11 cellular contexts compared by ENCODE assay signal in the genomic region with DNA sequence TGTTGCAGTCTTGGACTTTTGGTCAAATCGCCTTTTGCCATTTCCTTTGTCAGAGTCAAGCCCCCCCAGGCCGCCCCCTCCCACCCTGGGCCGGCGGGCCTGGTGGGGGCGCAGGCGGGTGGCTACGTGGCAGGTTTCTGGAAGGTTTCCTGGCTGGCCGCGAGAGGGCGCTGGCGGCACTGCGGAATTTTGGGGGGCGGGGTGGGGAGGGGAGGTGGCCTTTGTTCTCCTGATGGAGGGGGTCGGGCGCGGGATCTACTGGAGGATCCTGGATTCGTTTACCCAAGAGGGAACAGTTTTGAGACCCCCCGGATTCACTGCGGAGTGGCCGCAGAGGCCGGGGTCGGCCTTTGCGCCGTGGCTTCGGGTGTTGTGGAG. TPM values are rescaled to one million over a fixed set of nuclear protein-coding genes. Genes with fewer than 3 reads are reported as not detected.
A peak's percentile ranks its signal among the peaks of the same experiment; 100 is the strongest.
DNase-seq lines count a peak whose midpoint lies in the region; ATAC-seq, FAIRE-seq and TF ChIP-seq lines count a peak whose summit lies in the region.
"Had no signal": no experiment of that assay in that cellular context is flagged by ENCODE, and none has a peak within 500 bp of the region (broad histone marks: within the 10 kb centered on the region; RNA-seq: fewer than 3 reads in every experiment).

No MANE protein-coding gene starts in this region.

- peak; percentile 77 for TF ChIP-seq CTCF in BJ (IDR thresholded peaks at IDR 0.05; ENCODE audit: insufficient read depth, low read depth, low read length)
- TF ChIP-seq CTCF in PC-3 (conservative IDR thresholded peaks at IDR 0.05; ENCODE audit: low read depth, low read length) = peak; percentile 52; the same call in 1 of the 2 replicates
- TF ChIP-seq CTCF in esophagus muscularis mucosa (IDR thresholded peaks at IDR 0.05) = peak in 1 of 3 experiments; percentile 38
- no peak for TF ChIP-seq CTCF in psoas muscle (IDR thresholded peaks at IDR 0.05)
- TF ChIP-seq CTCF in PC-9 (conservative IDR thresholded peaks at IDR 0.05) = no peak
- no peak for TF ChIP-seq CTCF in hepatocyte (IDR thresholded peaks at IDR 0.05; ENCODE audit: poor library complexity)

- H3K36me3 ChIP-seq in BJ (ENCODE audit: control insufficient read depth, insufficient read depth, low read length) = peaks cover 5% of the 10 kb centered on the region
- no peaks in the 10 kb centered on the region for H3K36me3 ChIP-seq in PC-3 (ENCODE audit: low read depth, low read length)
- H3K36me3 ChIP-seq in esophagus muscularis mucosa = no peaks in the 10 kb centered on the region
- no peaks in the 10 kb centered on the region for H3K36me3 ChIP-seq in psoas muscle (ENCODE audit: insufficient read depth in 1 of 2, low read depth in 1 of 2)
- no peaks in the 10 kb centered on the region for H3K36me3 ChIP-seq in PC-9 (ENCODE audit: low read depth)
- H3K36me3 ChIP-seq in hepatocyte (replicated peaks; ENCODE audit: insufficient read depth, low read depth) = no peaks in the 10 kb centered on the region

- no peak overlapping the region for H2AFZ ChIP-seq in PC-3 (ENCODE audit: low read length)
- no peak overlapping the region for H2AFZ ChIP-seq in PC-9
- no peak overlapping the region for H2AFZ ChIP-seq in hepatocyte
- H2AFZ ChIP-seq: parathyroid adenoma had no signal

- ATAC-seq in PC-3 (no peak), psoas muscle (no peak), HG02981 (IDR thresholded peaks at IDR 0.05; ENCODE audit: unreplicated experiment) (no peak)

- H3K27me3 ChIP-seq in BJ (ENCODE audit: control insufficient read depth, insufficient read depth, low read length) (no peaks in the 10 kb centered on the region), PC-3 (ENCODE audit: low read length) (no peaks in the 10 kb centered on the region), esophagus muscularis mucosa (peaks cover 0 to 61% (median 18%) of the 10 kb centered on the region in 4 donors), psoas muscle (ENCODE audit: insufficient read depth in 3 of 3, low read length in 2 of 3) (peaks cover 0 to 63% (median 26%) of the 10 kb centered on the region in 3 donors), PC-9 (ENCODE audit: insufficient read depth, low read depth) (peaks cover 32% of the 10 kb centered on the region), hepatocyte (no peaks in the 10 kb centered on the region)

- WGBS in esophagus muscularis mucosa = 67% methylated on average over 9 of the region's 25 CpGs
- 42 to 60% (median 49%) methylated on average over 25 of the region's 25 CpGs for WGBS in psoas muscle, 3 donors
- 97% methylated on average over 13 of the region's 25 CpGs for WGBS in hepatocyte (ENCODE audit: low lambda C conversion rate, missing lambda C conversion rate)

- CTCF ChIA-PET in BJ (lab: Yijun Ruan, JAX) (interaction anchor here (0.7 to 1.0 kb wide), 2 partner anchors 38 to 168 kb away, joined by 3 read pairs; no protein-coding TSS in a partner anchor), PC-3 (lab: Charles Lee) (no interaction called here), PC-9 (lab: Charles Lee) (no interaction called here)

- H3K9me2 ChIP-seq in PC-3 (replicated peaks; ENCODE audit: low read length) = no peaks in the 10 kb centered on the region
- no peaks in the 10 kb centered on the region for H3K9me2 ChIP-seq in PC-9 (ENCODE audit: insufficient read depth)
- no peaks in the 10 kb centered on the region for H3K9me2 ChIP-seq in hepatocyte (replicated peaks; ENCODE audit: insufficient read depth)

- H3K27ac ChIP-seq in PC-3 (ENCODE audit: low read length) (no peak overlapping the region), esophagus muscularis mucosa (replicated peaks in 1 of 4) (peak overlapping the region in 1 of 4 donors; percentile 53), psoas muscle (no peak overlapping the region), PC-9 (no peak overlapping the region), hepatocyte (no peak overlapping the region)
- H3K27ac ChIP-seq: parathyroid adenoma had no signal

- no peaks in the 10 kb centered on the region for H3F3A ChIP-seq in PC-3 (ENCODE audit: low read length, unreplicated experiment)
- H3F3A ChIP-seq in PC-9 (ENCODE audit: insufficient read depth, low read depth) = no peaks in the 10 kb centered on the region

- BruUV-seq in PC-3 (replicated peaks; lab: Mats Ljungman, UMichigan) (no TSS peak), PC-9 (replicated peaks; lab: Mats Ljungman, UMichigan) (no TSS peak)

- intact Hi-C loops in PC-3 (cut with micrococcal nuclease) = no loop called here
- intact Hi-C loops in esophagus muscularis mucosa (cut with DNase I) = no loop called here
- intact Hi-C loops in psoas muscle (cut with DNase I) = no loop called here
- intact Hi-C loops in PC-9 (cut with micrococcal nuclease; ENCODE audit: unreplicated experiment) = no loop called here

- H3K79me2 ChIP-seq in PC-3 (ENCODE audit: low read length) (no peaks in the 10 kb centered on the region), PC-9 (ENCODE audit: low read depth) (no peaks in the 10 kb centered on the region), hepatocyte (no peaks in the 10 kb centered on the region)
- H3K79me2 ChIP-seq: parathyroid adenoma had no signal

- no peak for TF ChIP-seq EP300 in esophagus muscularis mucosa (IDR thresholded peaks at IDR 0.05)

- DNase-seq in BJ (ENCODE audit: low read depth) (no peak), PC-3 (no peak), esophagus muscularis mucosa (ENCODE audit: extremely low spot score) (no peak), psoas muscle (no peak), PC-9 (no peak), HTR-8/SVneo (ENCODE audit: insufficient read length, low spot score) (no peak), hepatocyte (ENCODE audit: low spot score) (no peak)
- DNase-seq: activated CD4-positive, CD25-positive, alpha-beta regulatory T cell treated with anti-CD3 and anti-CD28 coated beads, Interleukin-2, amount 50 U/mL, for 72 hours; DMS 273 treated with DMSO at 0.1 percent for 48 hours had no signal

- TF ChIP-seq POLR2A in esophagus muscularis mucosa (IDR thresholded peaks at IDR 0.05; ENCODE audit: low read depth) = no peak

- no peak for FAIRE-seq in HTR-8/SVneo (lab: Jason Lieb, UNC)

- H3K9ac ChIP-seq in PC-3 (ENCODE audit: low read length) = no peak overlapping the region
- H3K9ac ChIP-seq: parathyroid adenoma had no signal

- POLR2A ChIA-PET in BJ (lab: Charles Lee) = interaction anchor here (1.3 kb wide), 1 partner anchor 149 kb away, joined by 13 read pairs; no protein-coding TSS in a partner anchor
- POLR2A ChIA-PET in PC-3 (lab: Charles Lee; ENCODE audit: unreplicated experiment) = no interaction called here
- POLR2A ChIA-PET in PC-9 (lab: Charles Lee; ENCODE audit: unreplicated experiment) = no interaction called here

- no peaks in the 10 kb centered on the region for H3K4me1 ChIP-seq in PC-3 (ENCODE audit: insufficient read depth, low read length)
- peaks cover 0 to 12% (median 0%) of the 10 kb centered on the region in 4 donors for H3K4me1 ChIP-seq in esophagus muscularis mucosa
- no peaks in the 10 kb centered on the region for H3K4me1 ChIP-seq in psoas muscle
- no peaks in the 10 kb centered on the region for H3K4me1 ChIP-seq in PC-9 (replicated peaks; ENCODE audit: insufficient read depth)
- peaks cover 20% of the 10 kb centered on the region for H3K4me1 ChIP-seq in hepatocyte (ENCODE audit: insufficient read depth)
- H3K4me1 ChIP-seq: parathyroid adenoma had no signal

- H3K9me3 ChIP-seq in PC-3 (ENCODE audit: low read length) (no peaks in the 10 kb centered on the region), esophagus muscularis mucosa (peaks cover 0 to 14% (median 4%) of the 10 kb centered on the region in 4 donors), psoas muscle (no peaks in the 10 kb centered on the region), PC-9 (ENCODE audit: insufficient read depth, low read depth) (no peaks in the 10 kb centered on the region), hepatocyte (ENCODE audit: low read depth) (no peaks in the 10 kb centered on the region)

- H3K4me2 ChIP-seq in PC-3 (ENCODE audit: low read length) = no peak overlapping the region
- H3K4me2 ChIP-seq in PC-9 = no peak overlapping the region
- H3K4me2 ChIP-seq in hepatocyte = no peak overlapping the region

- H4K20me1 ChIP-seq in PC-3 (ENCODE audit: low read length) = no peaks in the 10 kb centered on the region
- H4K20me1 ChIP-seq in PC-9 (ENCODE audit: insufficient read depth) = no peaks in the 10 kb centered on the region
- H4K20me1 ChIP-seq in hepatocyte (ENCODE audit: insufficient read depth, poor library complexity, severe bottlenecking) = no peaks in the 10 kb centered on the region

- H3K4me3 ChIP-seq in BJ (ENCODE audit: low read depth, low read length) = peak overlapping the region; percentile 82
- H3K4me3 ChIP-seq in PC-3 (ENCODE audit: low read length) = no peak overlapping the region
- peak overlapping the region; percentile 37 to 54 (median 43) for H3K4me3 ChIP-seq in esophagus muscularis mucosa
- peak overlapping the region; percentile 46 for H3K4me3 ChIP-seq in psoas muscle
- H3K4me3 ChIP-seq in PC-9 = no peak overlapping the region
- H3K4me3 ChIP-seq in hepatocyte = no peak overlapping the region

RNA-seq across cellular contexts. Expression of gene MEG3, which starts 1.2 kb away (rescaled TPM):
- polyA plus RNA-seq in BJ (2011; rRNA removed) (191 and 234 TPM in 2 replicates), psoas muscle (10 to 100 TPM; 17.8 to 26.9 (median 23.3) TPM), hepatocyte (0.16 TPM in 1 of 2 replicates, not detected in the other)
- polyA minus RNA-seq in BJ (2011; rRNA and poly(A)+ RNA removed) = 38.4 and 52.7 TPM in 2 replicates
- total RNA-seq in PC-3 (2014; rRNA removed) (not detected in 2 replicates), esophagus muscularis mucosa (10 to 100 TPM in 3 of 4 donors, 1 to 10 TPM in 1; 9.4 to 53.2 (median 22.1) TPM), psoas muscle (10 to 100 TPM; 21.8 to 52.6 (median 25.1) TPM), PC-9 (2021) (not detected in 2 replicates), hepatocyte (not detected in 2 replicates)

Comparison
In these comparisons a context has a peak if more than half of its experiments do, and no peak if none do; other contexts are left out.
1. H3K4me3 ChIP-seq: peak in BJ (single experiment), esophagus muscularis mucosa (4 of 4) and psoas muscle (single experiment); none in PC-3 (single experiment), PC-9 (single experiment) and hepatocyte (single experiment).
2. CTCF ChIP-seq: peak in BJ (single experiment) and PC-3 (single experiment); none in psoas muscle (single experiment), PC-9 (single experiment) and hepatocyte (single experiment).
3. RNA of gene MEG3, which starts 1.2 kb away (total RNA-seq): 21.8 to 52.6 TPM in psoas muscle and 9.4 to 53.2 TPM in esophagus muscularis mucosa; not detected in PC-3, not detected in PC-9 and not detected in hepatocyte; every median in the first group is over 10 times any median in the second.